In genomic region chr14:88749139-88749538, GRCh38 we compare ENCODE assay signal across 20 cellular contexts. TPM values are rescaled to one million over a fixed set of nuclear protein-coding genes. Genes with fewer than 3 reads are reported as not detected.
A peak's percentile ranks its signal among the peaks of the same experiment; 100 is the strongest.
DNase-seq lines count a peak whose midpoint lies in the region; ATAC-seq and TF ChIP-seq lines count a peak whose summit lies in the region.
"Had no signal": no experiment of that assay in that cellular context is flagged by ENCODE, and none has a peak within 500 bp of the region (broad histone marks: within the 10 kb centered on the region; RNA-seq: fewer than 3 reads in every experiment).

No MANE protein-coding gene starts in this region.

- in situ Hi-C loops in mammary epithelial cell (cut with MboI; ENCODE audit: low sequenced_read_pairs in 2 of 2): no loop called here

- H3K27ac ChIP-seq in mammary epithelial cell (ENCODE audit: insufficient read depth, low read depth, low read length): no peak overlapping the region
- peak overlapping the region; percentile 43 for H3K27ac ChIP-seq in epithelial cell of prostate

- no peaks in the 10 kb centered on the region for H3K36me3 ChIP-seq in mammary epithelial cell (ENCODE audit: insufficient read depth, low read length)

- TF ChIP-seq CTCF in mammary epithelial cell (conservative IDR thresholded peaks at IDR 0.05 in 1 of 2, IDR thresholded peaks at IDR 0.05 in 1 of 2; ENCODE audit: extremely low read depth in 1 of 2, insufficient read depth in 1 of 2, low read depth in 1 of 2, low read length in 2 of 2) (no peak), MCF 10A (IDR thresholded peaks at IDR 0.05; ENCODE audit: unreplicated experiment) (no peak)

- 36% methylated on average over 1 of the region's 1 CpG for WGBS in mammary epithelial cell (ENCODE audit: low coverage, missing lambda C conversion rate)

- ATAC-seq in GM21390 (IDR thresholded peaks at IDR 0.05; ENCODE audit: unreplicated experiment) (no peak), HG03025 (IDR thresholded peaks at IDR 0.05; ENCODE audit: low FRiP score, unreplicated experiment) (no peak)
- ATAC-seq: Right ventricle myocardium inferior had no signal

- H4K20me1 ChIP-seq in mammary epithelial cell (ENCODE audit: insufficient read depth, low read length): no peaks in the 10 kb centered on the region

- H3K27me3 Mint-ChIP-seq in MCF 10A (ENCODE audit: insufficient read depth, unreplicated experiment): no peaks in the 10 kb centered on the region
- H3K27me3 Mint-ChIP-seq: B cell had no signal

- H3K4me1 Mint-ChIP-seq in MCF 10A (ENCODE audit: insufficient read depth, unreplicated experiment): peaks cover 6% of the 10 kb centered on the region
- H3K4me1 Mint-ChIP-seq: B cell had no signal

- peak overlapping the region; percentile 51 for H2AFZ ChIP-seq in mammary epithelial cell (ENCODE audit: low read depth, low read length)

- H3K9me3 Mint-ChIP-seq in MCF 10A (ENCODE audit: unreplicated experiment): no peaks in the 10 kb centered on the region

- no peak overlapping the region for H3K9ac ChIP-seq in mammary epithelial cell (ENCODE audit: insufficient read depth, low read length)

- H3K4me3 Mint-ChIP-seq in MCF 10A (ENCODE audit: unreplicated experiment): no peak overlapping the region
- H3K4me3 Mint-ChIP-seq: B cell had no signal

- H3K4me3 ChIP-seq in mammary epithelial cell (replicated peaks in 1 of 3; ENCODE audit: insufficient read depth in 1 of 3, low read depth in 2 of 3, low read length in 3 of 3): no peak overlapping the region

- no peak overlapping the region for H3K4me2 ChIP-seq in mammary epithelial cell (ENCODE audit: insufficient read depth, low read depth, low read length)

- CTCF ChIA-PET in mammary epithelial cell (lab: Charles Lee; ENCODE audit: low non-redundant PET) (no interaction called here), MCF 10A (lab: Yijun Ruan, JAX) (interaction anchor here (0.9 kb wide), 1 partner anchor 803 kb away, joined by 3 read pairs; no protein-coding TSS in a partner anchor)

- H3K9me3 ChIP-seq in mammary epithelial cell (replicated peaks; ENCODE audit: insufficient read depth, low read length): no peaks in the 10 kb centered on the region

- H3K4me1 ChIP-seq in mammary epithelial cell (ENCODE audit: insufficient read depth, low read length): peaks cover 16% of the 10 kb centered on the region

- no peaks in the 10 kb centered on the region for H3K27me3 ChIP-seq in mammary epithelial cell (ENCODE audit: insufficient read depth, low read length)

- BruUV-seq in mammary epithelial cell (replicated peaks; lab: Mats Ljungman, UMichigan) (no TSS peak), MCF 10A (replicated peaks; lab: Mats Ljungman, UMichigan) (no TSS peak)

- no peaks in the 10 kb centered on the region for H3K79me2 ChIP-seq in mammary epithelial cell (ENCODE audit: insufficient read depth, low read length)

- H3K36me3 Mint-ChIP-seq in MCF 10A (ENCODE audit: insufficient read depth, unreplicated experiment): no peaks in the 10 kb centered on the region

- intact Hi-C loops in mammary epithelial cell (cut with micrococcal nuclease): no loop called here
- intact Hi-C loops in MCF 10A (cut with micrococcal nuclease): no loop called here

- DNase-seq in mammary epithelial cell (peak; percentile 56), MCF 10A (ENCODE audit: unreplicated experiment) (no peak), RPMI7951 (ENCODE audit: low read depth) (peak; percentile 12), epithelial cell of prostate (ENCODE audit: low read depth, low spot score) (peak; percentile 18), renal cortical epithelial cell (ENCODE audit: low read depth) (peak; percentile 11), activated gamma-delta T cell treated with Interleukin-2 at 50 U/mL for 16 hours (no peak)
- DNase-seq: 8988T, DMS153, EL, H7, MV-4-11, NCI-H1694 treated with DMSO at 0.1 percent for 48 hours, NCI-H2107, NCI-H2227 treated with DMSO at 0.1 percent for 48 hours, NCI-H510A treated with DMSO at 0.1 percent for 48 hours, NCI-H82 had no signal

- no peak overlapping the region for H3K27ac Mint-ChIP-seq in MCF 10A (ENCODE audit: low read depth, unreplicated experiment)
- H3K27ac Mint-ChIP-seq: B cell had no signal

- POLR2A ChIA-PET in MCF 10A (lab: Yijun Ruan, JAX): interaction anchor here (0.7 kb wide), 1 partner anchor 62 kb away, joined by 3 read pairs; no protein-coding TSS in a partner anchor

- dilution Hi-C loops in mammary epithelial cell (cut with HindIII; ENCODE audit: low sequenced_read_pairs): no loop called here

RNA-seq across cellular contexts. Expression of gene EML5, which starts 43.6 kb away (rescaled TPM):
- total RNA-seq in mammary epithelial cell (1 to 10 TPM in 1 of 2 donors, under 1 TPM in 1; 0.33 to 2.7 TPM), MCF 10A (2022) (0.37 and 0.54 TPM in 2 replicates), renal cortical epithelial cell (0.55 and 2.4 TPM in 2 replicates)
- 0.69 TPM for polyA plus RNA-seq in mammary epithelial cell
- 1.2 TPM for polyA minus RNA-seq in mammary epithelial cell
- total RNA-seq in RPMI7951 (2014; rRNA removed; shearing (Covaris generic)): 3.1 and 3.9 TPM in 2 replicates

Comparison
In these comparisons a context has a peak if more than half of its experiments do, and no peak if none do; other contexts are left out.
1. DNase-seq: peak in mammary epithelial cell (single experiment), RPMI7951 (single experiment), epithelial cell of prostate (single experiment) and renal cortical epithelial cell (single experiment); none in MCF 10A (single experiment) and activated gamma-delta T cell treated with Interleukin-2 at 50 U/mL for 16 hours (single experiment).